8 cellular contexts compared by ENCODE assay signal in genomic region chr10:97686962-97687784, GRCh38. TPM values are rescaled to one million over a fixed set of nuclear protein-coding genes. Genes with fewer than 3 reads are reported as not detected.
DNase-seq lines count a peak whose midpoint lies in the region; ATAC-seq, FAIRE-seq and TF ChIP-seq lines count a peak whose summit lies in the region.

Gene AVPI1 (minus strand): TSS chr10:97687241. CDS start chr10:97679905, 7,336 bp downstream.

- TF ChIP-seq POLR2A in GM12892 (IDR thresholded peaks at IDR 0.05; ENCODE audit: low read depth, low read length): peak; percentile 42; the same call in 1 of the 2 replicates
- TF ChIP-seq POLR2A in heart left ventricle (IDR thresholded peaks at IDR 0.05): peak; percentile 87 to 99
- TF ChIP-seq POLR2A in transverse colon (IDR thresholded peaks at IDR 0.05): peak; percentile 99

- H3K27ac ChIP-seq in adipose tissue (ENCODE audit: low read depth, low read length): no peak within 1 kb of the TSS
- H3K27ac ChIP-seq in heart left ventricle: peak within 1 kb of the TSS; percentile 76 to 93 (median 86)
- peak within 1 kb of the TSS; percentile 90 to 93 (median 92) for H3K27ac ChIP-seq in transverse colon

- H3K36me3 ChIP-seq in heart left ventricle (no peaks in the 10 kb centered on the region), transverse colon (no peaks in the 10 kb centered on the region)

- H3K4me3 ChIP-seq in heart left ventricle (peak within 1 kb of the TSS; percentile 49 to 86 (median 74)), transverse colon (peak within 1 kb of the TSS; percentile 51 to 65 (median 60))

- FAIRE-seq in GM12892 (lab: Jason Lieb, UNC): peak; percentile 93

- DNase-seq in GM12892 (ENCODE audit: insufficient read length): peak; percentile 89
- DNase-seq in NCI-H1436 (lab: John Stamatoyannopoulos, UW): peak; percentile 96
- peak; percentile 96 for DNase-seq in SW480 (ENCODE audit: low spot score)
- DNase-seq in heart left ventricle: peak; percentile 97 to 99 (median 98)
- DNase-seq in pons (ENCODE audit: low spot score): peak; percentile 94
- peak; percentile 99 for DNase-seq in transverse colon

- H3K9me3 ChIP-seq in heart left ventricle (no peaks in the 10 kb centered on the region), transverse colon (no peaks in the 10 kb centered on the region)

- WGBS in adipose tissue, 3 donors: 0% methylated on average over 75 to 78 of the region's 78 CpGs
- WGBS in heart left ventricle, 4 donors: 0 to 1% (median 1%) methylated on average over 47 to 78 of the region's 78 CpGs
- WGBS in transverse colon (ENCODE audit: low coverage in 1 of 2), 2 donors: 2% methylated on average over 44 of the region's 78 CpGs; no CpG with 5 or more reads in 1 of the 2 donors

- in situ Hi-C loops in transverse colon (cut with MboI; ENCODE audit: low pct_ligation_motif_present in 1 of 4, low pct_unique_long_range_greater_than_20kb in 1 of 4, low sequenced_read_pairs in 3 of 4): loop anchor here in 1 of 4 donors (10.0 kb wide), 1 partner anchor 48 kb away; the partner anchor contains the start of gene ZFYVE27

- no peaks in the 10 kb centered on the region for H3K27me3 ChIP-seq in heart left ventricle
- no peaks in the 10 kb centered on the region for H3K27me3 ChIP-seq in transverse colon

- peak; percentile 94 for TF ChIP-seq EP300 in transverse colon (IDR thresholded peaks at IDR 0.05; ENCODE audit: low read depth)

- H3K4me1 ChIP-seq in heart left ventricle (peaks cover 0 to 73% (median 45%) of the 10 kb centered on the region in 12 donors), transverse colon (peaks cover 17 to 61% (median 50%) of the 10 kb centered on the region in 4 donors)

- intact Hi-C loops in heart left ventricle (cut with DNase I) (loop anchor here in 2 of 10 donors (1.0 to 5.0 kb wide), 2 partner anchors 27 to 45 kb away; partner anchors contain the start of gene PI4K2A (in 1 of the 2)), transverse colon (cut with DNase I; ENCODE audit: low total_unique reads) (no loop called here)

- ATAC-seq in HG02840 (IDR thresholded peaks at IDR 0.05; ENCODE audit: low FRiP score, unreplicated experiment): peak; percentile 91
- ATAC-seq in heart left ventricle: peak; percentile 92 to 96 (median 95)

- TF ChIP-seq CTCF in heart left ventricle (IDR thresholded peaks at IDR 0.05): no peak
- TF ChIP-seq CTCF in transverse colon (IDR thresholded peaks at IDR 0.05): no peak

RNA-seq across cellular contexts. Expression of gene AVPI1, which starts in this region (rescaled TPM):
- polyA plus RNA-seq in GM12892 (2012; ENCODE audit: missing spikeins): 0.53 TPM
- polyA plus RNA-seq in adipose tissue: 10 to 100 TPM in 2 of 3 donors, 1 to 10 TPM in 1; 8.5 to 38.3 (median 27.8) TPM
- 10 to 100 TPM in 4 of 9 donors, 1 to 10 TPM in 5; 7.0 to 13.0 (median 9.9) TPM for total RNA-seq in heart left ventricle
- 10 to 100 TPM in 1 of 2 donors, 1 to 10 TPM in 1; 6.6 to 38.6 TPM for polyA plus RNA-seq in heart left ventricle
- total RNA-seq in transverse colon: 10 to 100 TPM; 24.3 to 79.3 (median 47.9) TPM

Comparison
In these comparisons a context has a peak if more than half of its experiments do, and no peak if none do; other contexts are left out.
1. POLR2A ChIP-seq: peak in every context shown above with its lines; median percentile 99 in transverse colon; 93 in heart left ventricle; 42 in GM12892.